Comparison of ENCODE assay signal across 8 cellular contexts in the genomic region with DNA sequence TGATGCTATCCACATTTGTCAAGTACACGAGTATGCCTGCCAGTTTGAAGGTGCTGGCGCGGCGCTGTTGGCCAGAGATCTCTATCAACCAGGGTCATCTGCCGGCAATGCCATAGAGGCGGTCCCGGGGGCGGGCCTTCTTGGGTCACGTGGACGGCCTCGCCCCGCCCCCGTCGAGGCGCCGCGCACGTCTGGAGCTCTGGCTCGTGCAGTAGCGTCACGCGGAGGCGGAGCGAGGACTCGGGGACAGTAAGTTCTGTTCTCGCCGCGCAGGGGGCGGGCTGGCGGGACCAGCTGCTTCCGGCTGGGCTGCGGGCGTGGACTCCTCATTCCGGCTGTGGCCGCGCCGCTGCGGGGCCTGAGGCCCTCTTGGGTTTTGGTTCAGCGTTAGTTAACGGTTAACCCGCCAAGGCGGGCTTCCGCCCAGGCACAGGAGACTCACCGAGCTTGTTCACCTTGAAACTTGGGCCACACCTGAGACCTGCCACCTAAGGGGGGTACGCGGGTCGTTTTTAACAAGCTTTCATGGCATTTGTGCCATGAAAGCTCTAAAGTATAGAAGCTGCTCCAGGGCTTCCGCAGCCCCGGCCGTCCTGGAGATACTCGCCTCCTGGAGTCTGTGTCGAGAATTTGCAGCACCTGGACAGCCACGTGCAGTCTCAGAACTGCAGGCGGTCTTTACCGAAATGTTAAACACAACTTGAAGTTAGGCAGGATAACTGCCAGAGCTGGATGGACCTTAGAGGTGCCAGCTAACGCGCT. TPM values are rescaled to one million over a fixed set of nuclear protein-coding genes. Genes with fewer than 3 reads are reported as not detected.
DNase-seq lines count a peak whose midpoint lies in the region; ATAC-seq and TF ChIP-seq lines count a peak whose summit lies in the region.

RFESD (plus strand) TSS at position 209 of the 762 bp plus-strand sequence. CDS start 5,495 bp downstream, outside the sequence.

- TF ChIP-seq RAD21 in neural cell (conservative IDR thresholded peaks at IDR 0.05) = no peak

- H3K27me3 ChIP-seq in neural cell (ENCODE audit: insufficient read depth, low read depth, low read length) = no peaks in the 10 kb centered on the region

- H3K27me3 Mint-ChIP-seq in stimulated activated naive CD8-positive, alpha-beta T cell treated with anti-CD3 and anti-CD28 coated beads, Interleukin-15, amount 100 ng/mL, for 72 hours = no peaks in the 10 kb centered on the region

- H3K9me3 Mint-ChIP-seq in stimulated activated naive CD8-positive, alpha-beta T cell treated with anti-CD3 and anti-CD28 coated beads, Interleukin-15, amount 100 ng/mL, for 72 hours = no peaks in the 10 kb centered on the region

- H3K27ac Mint-ChIP-seq in stimulated activated naive CD8-positive, alpha-beta T cell treated with anti-CD3 and anti-CD28 coated beads, Interleukin-15, amount 100 ng/mL, for 72 hours = peak within 1 kb of the TSS; percentile 90 to 95

- no peaks in the 10 kb centered on the region for H3K79me2 ChIP-seq in neural cell (replicated peaks; ENCODE audit: insufficient read depth, low read length)

- no peak for TF ChIP-seq EP300 in neural cell (conservative IDR thresholded peaks at IDR 0.05; ENCODE audit: poor library complexity, severe bottlenecking)

- DNase-seq in H4 (ENCODE audit: low spot score) = peak; percentile 99
- peak; percentile 96 for DNase-seq in LNCaP clone FGC (ENCODE audit: low read depth)
- peak; percentile 95 for DNase-seq in SHP77 treated with DMSO at 0.1 percent for 48 hours (lab: John Stamatoyannopoulos, UW)
- DNase-seq in activated gamma-delta T cell treated with Interleukin-2 at 50 U/mL for 16 hours = peak; percentile 91
- peak; percentile 98 for DNase-seq in fibroblast of villous mesenchyme (ENCODE audit: low read depth)
- peak; percentile 94 to 98 for DNase-seq in stimulated activated naive CD8-positive, alpha-beta T cell treated with anti-CD3 and anti-CD28 coated beads, Interleukin-15, amount 100 ng/mL, for 72 hours

- H3K4me3 ChIP-seq in LNCaP clone FGC (ENCODE audit: low read depth, low read length) (peak within 1 kb of the TSS; percentile 52), fibroblast of villous mesenchyme (ENCODE audit: low read depth, low read length) (peak within 1 kb of the TSS; percentile 62), neural cell (ENCODE audit: low read length) (peak within 1 kb of the TSS; percentile 64)

- H3K4me2 ChIP-seq in neural cell (ENCODE audit: low read length) = no peak within 1 kb of the TSS

- H3K36me3 ChIP-seq in ES-I3 (ENCODE audit: insufficient read depth, low read length) = no peaks in the 10 kb centered on the region
- H3K36me3 ChIP-seq in neural cell (ENCODE audit: insufficient read depth, low read length) = no peaks in the 10 kb centered on the region

- H4K20me1 ChIP-seq in neural cell (ENCODE audit: insufficient read depth) = no peaks in the 10 kb centered on the region

- peak; percentile 97 for ATAC-seq in stimulated activated naive CD8-positive, alpha-beta T cell treated with anti-CD3 and anti-CD28 coated beads, Interleukin-15, amount 100 ng/mL, for 72 hours

- H3K4me3 Mint-ChIP-seq in stimulated activated naive CD8-positive, alpha-beta T cell treated with anti-CD3 and anti-CD28 coated beads, Interleukin-15, amount 100 ng/mL, for 72 hours = peak within 1 kb of the TSS; percentile 85 to 88

- peaks cover 32% of the 10 kb centered on the region for H3K4me1 Mint-ChIP-seq in stimulated activated naive CD8-positive, alpha-beta T cell treated with anti-CD3 and anti-CD28 coated beads, Interleukin-15, amount 100 ng/mL, for 72 hours

- no peak within 1 kb of the TSS for H3K27ac ChIP-seq in neural cell (ENCODE audit: low read length)

- peaks cover 7% of the 10 kb centered on the region; the same call in 1 of the 2 replicates for H3K4me1 ChIP-seq in ES-I3 (ENCODE audit: insufficient read depth, low read length)

- H3K9me3 ChIP-seq in ES-I3 (ENCODE audit: control insufficient read depth, insufficient read depth, low read length) = no peaks in the 10 kb centered on the region
- peaks cover 3% of the 10 kb centered on the region for H3K9me3 ChIP-seq in neural cell (ENCODE audit: low read length)

- H3K9ac ChIP-seq in ES-I3 (ENCODE audit: low read depth, low read length) = peak within 1 kb of the TSS; percentile 77
- no peak within 1 kb of the TSS for H3K9ac ChIP-seq in neural cell (ENCODE audit: low read length)

- H3F3A ChIP-seq in neural cell (ENCODE audit: insufficient read depth, low read length, poor library complexity, severe bottlenecking) = no peaks in the 10 kb centered on the region

- no peak for TF ChIP-seq CTCF in LNCaP clone FGC (IDR thresholded peaks at IDR 0.05; ENCODE audit: control insufficient read depth, extremely low read depth, insufficient read depth)
- TF ChIP-seq CTCF in fibroblast of villous mesenchyme (IDR thresholded peaks at IDR 0.05; ENCODE audit: insufficient read depth, low read depth, low read length) = no peak
- TF ChIP-seq CTCF in neural cell (IDR thresholded peaks at IDR 0.05; ENCODE audit: poor library complexity, severe bottlenecking) = no peak

- no peaks in the 10 kb centered on the region for H3K9me2 ChIP-seq in neural cell (ENCODE audit: insufficient read depth, low read length)

- no peak within 1 kb of the TSS for H2AFZ ChIP-seq in neural cell (ENCODE audit: low read depth, low read length)

TF ChIP-seq in neural cell, 6 proteins besides CTCF, POLR2A, EP300 and RAD21:
- TF ChIP-seq TAF1 (IDR thresholded peaks at IDR 0.05; ENCODE audit: low read depth) = no peak
- no peak for TF ChIP-seq REST (IDR thresholded peaks at IDR 0.05; ENCODE audit: borderline replicate concordance)
- TF ChIP-seq EZH2 (IDR thresholded peaks at IDR 0.05; ENCODE audit: borderline replicate concordance, insufficient read depth, low read length, poor library complexity, severe bottlenecking) = no peak
- TF ChIP-seq POLR2AphosphoS5 (IDR thresholded peaks at IDR 0.05) = no peak
- TF ChIP-seq SMC3 (conservative IDR thresholded peaks at IDR 0.05; ENCODE audit: poor library complexity) = no peak
- no peak for TF ChIP-seq MXI1 (conservative IDR thresholded peaks at IDR 0.05; ENCODE audit: poor library complexity, severe bottlenecking)

RNA-seq across cellular contexts. Expression of gene RFESD, which starts in this region (rescaled TPM):
- 1.5 and 2.2 TPM in 2 replicates for total RNA-seq in H4 (2014; rRNA removed; shearing (Covaris generic))
- total RNA-seq in fibroblast of villous mesenchyme = 1.6 and 2.6 TPM in 2 replicates
- not detected in 2 replicates for polyA plus RNA-seq in neural cell
- polyA minus RNA-seq in neural cell = 0.81 TPM in 1 of 2 replicates, not detected in the other
